In the genomic region with DNA sequence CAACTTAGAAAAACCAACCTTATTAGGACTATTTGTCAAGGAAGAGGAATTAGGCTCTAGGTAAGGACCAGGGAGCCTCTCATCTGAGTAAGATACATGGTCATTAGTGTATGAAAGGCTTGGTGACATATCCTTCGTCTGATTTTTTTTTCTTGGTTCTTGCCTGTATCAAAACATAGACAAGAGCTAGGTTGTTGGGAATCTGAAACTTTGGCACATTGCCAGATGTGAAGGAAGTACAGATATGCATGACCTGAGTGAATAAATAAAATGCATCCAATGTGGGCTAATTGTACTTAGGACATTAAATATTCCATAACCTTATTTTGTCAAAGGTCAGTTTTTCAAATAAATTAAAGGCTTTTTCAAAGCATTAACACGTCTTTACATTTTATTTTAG, we compare ENCODE assay signal across 14 cellular contexts.
DNase-seq lines count a peak whose midpoint lies in the region; FAIRE-seq and TF ChIP-seq lines count a peak whose summit lies in the region.
"Had no signal": no experiment of that assay in that cellular context is flagged by ENCODE, and none has a peak within 500 bp of the region (broad histone marks: within the 10 kb centered on the region; RNA-seq: fewer than 3 reads in every experiment).

No MANE protein-coding gene starts in this region.

- H3K4me3 ChIP-seq in breast epithelium (no peak overlapping the region), small intestine (ENCODE audit: low read depth in 1 of 2, low read length in 2 of 2) (no peak overlapping the region)
- H3K4me3 ChIP-seq: PC-9 had no signal

- no peaks in the 10 kb centered on the region for H3K4me1 Mint-ChIP-seq in MCF 10A (ENCODE audit: insufficient read depth, unreplicated experiment)

- peaks cover 82% of the 10 kb centered on the region for H3K27me3 Mint-ChIP-seq in MCF 10A (ENCODE audit: insufficient read depth, unreplicated experiment)

- no peak for TF ChIP-seq CTCF in MCF 10A (IDR thresholded peaks at IDR 0.05; ENCODE audit: unreplicated experiment)
- TF ChIP-seq CTCF in breast epithelium (IDR thresholded peaks at IDR 0.05) = no peak

- no peak overlapping the region for H3K4me3 Mint-ChIP-seq in MCF 10A (ENCODE audit: unreplicated experiment)

- no peaks in the 10 kb centered on the region for H3K36me3 ChIP-seq in breast epithelium
- no peaks in the 10 kb centered on the region for H3K36me3 ChIP-seq in small intestine (ENCODE audit: control insufficient read depth in 2 of 2, insufficient read depth in 2 of 2, low read length in 2 of 2)

- no peaks in the 10 kb centered on the region for H3K4me1 ChIP-seq in breast epithelium
- peaks cover 3 to 6% of the 10 kb centered on the region in 2 donors for H3K4me1 ChIP-seq in small intestine (ENCODE audit: control insufficient read depth in 2 of 2, insufficient read depth in 1 of 2, low read depth in 1 of 2, low read length in 1 of 2)
- H3K4me1 ChIP-seq: Caco-2 had no signal

- no TSS peak for BruUV-seq in MCF 10A (replicated peaks; lab: Mats Ljungman, UMichigan)

- no peaks in the 10 kb centered on the region for H3K9me3 Mint-ChIP-seq in MCF 10A (ENCODE audit: unreplicated experiment)

- no peaks in the 10 kb centered on the region for H3K9me3 ChIP-seq in breast epithelium
- no peaks in the 10 kb centered on the region for H3K9me3 ChIP-seq in small intestine (ENCODE audit: control insufficient read depth, low read depth)
- H3K9me3 ChIP-seq: Caco-2 had no signal

- no peaks in the 10 kb centered on the region for H3K27me3 ChIP-seq in breast epithelium
- H3K27me3 ChIP-seq in small intestine (ENCODE audit: control insufficient read depth in 2 of 2, insufficient read depth in 2 of 2, low read length in 2 of 2) = no peaks in the 10 kb centered on the region

- no peak for TF ChIP-seq POLR2A in breast epithelium (IDR thresholded peaks at IDR 0.05)

- no peak overlapping the region for H3K27ac ChIP-seq in breast epithelium
- no peak overlapping the region for H3K27ac ChIP-seq in small intestine (ENCODE audit: low read depth in 1 of 2, low read length in 1 of 2)
- H3K27ac ChIP-seq: PC-9 had no signal

- FAIRE-seq in small intestine (lab: Jason Lieb, UNC) = no peak

- H3K27ac Mint-ChIP-seq in MCF 10A (ENCODE audit: low read depth, unreplicated experiment) = no peak overlapping the region

- POLR2A ChIA-PET in MCF 10A (lab: Yijun Ruan, JAX) = no interaction called here

- intact Hi-C loops in MCF 10A (cut with micrococcal nuclease) = no loop called here
- intact Hi-C loops in breast epithelium (cut with DNase I; ENCODE audit: low total_unique reads) = no loop called here

- H3K36me3 Mint-ChIP-seq in MCF 10A (ENCODE audit: insufficient read depth, unreplicated experiment) = no peaks in the 10 kb centered on the region

- CTCF ChIA-PET in MCF 10A (lab: Yijun Ruan, JAX) = interaction anchor here (0.9 kb wide), 1 partner anchor 388 kb away, joined by 4 read pairs; no protein-coding TSS in a partner anchor

- WGBS in small intestine, 3 donors = 38 to 52% (median 44%) methylated on average over 2 of the region's 2 CpGs

- DNase-seq in MCF 10A (ENCODE audit: unreplicated experiment) (peak; percentile 8), breast epithelium (ENCODE audit: low spot score in 2 of 2) (no peak), NCI-H345 (lab: John Stamatoyannopoulos, UW) (peak; percentile 64), cerebellum (ENCODE audit: low spot score) (peak; percentile 18), small intestine (peak; percentile 32), middle frontal gyrus (ENCODE audit: extremely low spot score, low spot score) (no peak), NCI-H2029 (lab: John Stamatoyannopoulos, UW) (no peak)
- DNase-seq: Caco-2, DMS79, H7, IMR-90, NCI-H187 treated with DMSO at 0.1 percent for 48 hours, NCI-H526 treated with DMSO at 0.1 percent for 48 hours, PC-9 had no signal

Comparison
In these comparisons a context has a peak if more than half of its experiments do, and no peak if none do; other contexts are left out.
1. DNase-seq: peak in MCF 10A (single experiment), NCI-H345 (single experiment), cerebellum (single experiment) and small intestine (single experiment); none in breast epithelium (0 of 2), middle frontal gyrus (single experiment) and NCI-H2029 (single experiment).